ENCODE assay signal across 26 cellular contexts in the genomic region with DNA sequence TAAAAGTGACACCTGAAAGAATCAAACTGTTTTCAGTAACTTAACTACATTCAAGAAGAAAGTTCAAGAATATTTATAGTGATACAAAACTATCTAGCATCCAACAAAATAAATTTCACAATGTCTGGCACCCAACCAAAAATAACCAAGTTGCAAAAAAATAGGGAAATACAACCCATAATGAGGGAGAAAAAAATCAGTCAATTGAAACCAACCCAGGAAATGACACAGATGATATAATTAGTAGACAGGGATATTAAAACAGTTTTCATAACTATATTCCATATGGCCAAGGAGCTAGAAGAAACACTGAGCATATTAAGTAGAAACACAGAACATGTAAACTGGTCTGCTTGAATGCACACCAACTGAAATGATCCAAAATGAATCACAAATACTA.
DNase-seq lines count a peak whose midpoint lies in the region; ATAC-seq and TF ChIP-seq lines count a peak whose summit lies in the region.
"Had no signal": no experiment of that assay in that cellular context is flagged by ENCODE, and none has a peak within 500 bp of the region (broad histone marks: within the 10 kb centered on the region; RNA-seq: fewer than 3 reads in every experiment).

No MANE protein-coding gene starts in this region.

- peaks cover 11% of the 10 kb centered on the region for H3K9me3 Mint-ChIP-seq in activated T-cell treated with anti-CD3 and anti-CD28 coated beads, Interleukin-2, amount 50 U/mL, for 24 hours

- H3K36me3 ChIP-seq in HEK293 (ENCODE audit: control insufficient read depth in 2 of 2, insufficient read depth in 1 of 2, low read length in 2 of 2) = peaks cover 3% of the 10 kb centered on the region in 2 experiments; a peak in 2 of 3 replicates
- H3K36me3 ChIP-seq: HAP-1 had no signal

- POLR2A ChIA-PET in HEK293 (lab: Yijun Ruan, JAX) (no interaction called here), RWPE1 (lab: Yijun Ruan, JAX; ENCODE audit: low non-redundant PET) (no interaction called here)

- no peak overlapping the region for H3K27ac ChIP-seq in HEK293 (ENCODE audit: extremely low read depth, low read depth, low read length)
- H3K27ac ChIP-seq in RWPE1 = no peak overlapping the region
- H3K27ac ChIP-seq: stomach, VCaP had no signal

- peaks cover 48% of the 10 kb centered on the region for H3K36me3 Mint-ChIP-seq in activated T-cell treated with anti-CD3 and anti-CD28 coated beads, Interleukin-2, amount 50 U/mL, for 24 hours (ENCODE audit: low read depth)

- TF ChIP-seq CTCF in HEK293 (tag by site-specific recombination; IDR thresholded peaks at IDR 0.05) = no peak
- TF ChIP-seq CTCF in epithelial cell of esophagus (IDR thresholded peaks at IDR 0.05; ENCODE audit: insufficient read depth, low read depth, low read length, missing control alignments) = no peak
- TF ChIP-seq CTCF in RWPE1 (conservative IDR thresholded peaks at IDR 0.05; ENCODE audit: low read depth) = no peak

- DNase-seq in NCI-H446 treated with DMSO at 0.1 percent for 48 hours (lab: John Stamatoyannopoulos, UW) (peak; percentile 65), epithelial cell of esophagus (ENCODE audit: low read depth) (peak; percentile 14), lung microvascular endothelial cell (ENCODE audit: low read depth in 2 of 2) (peak; percentile 29 to 42), RWPE1 (ENCODE audit: low spot score) (no peak)
- no peak for DNase-seq in activated T-cell treated with anti-CD3 and anti-CD28 coated beads, Interleukin-2, amount 50 U/mL, for 24 hours
- DNase-seq: activated CD4-positive, alpha-beta T cell treated with anti-CD3 and anti-CD28 coated beads, Interleukin-2, amount 10 ng/mL, durations not matched to agents 7 days and 5 days; activated CD8-positive, alpha-beta memory T cell treated with anti-CD3 and anti-CD28 coated beads, Interleukin-2, amount 50 U/mL, for 4 hours; activated naive CD8-positive, alpha-beta T cell treated with anti-CD3 and anti-CD28 coated beads for 36 hours; CD4-positive, CD25-positive, alpha-beta regulatory T cell; cerebellar nuclear complex; effector CD4-positive, alpha-beta T cell; EL; kidney; NCI-H146; NCI-H748 treated with DMSO at 0.1 percent for 48 hours; RPMI8226; stimulated activated CD8-positive, alpha-beta memory T cell treated with anti-CD3 and anti-CD28 coated beads, Interleukin-4, amount 100 ng/mL, for 48 hours; stomach; trophoblast cell had no signal

- H3K27ac Mint-ChIP-seq in activated T-cell treated with anti-CD3 and anti-CD28 coated beads, Interleukin-2, amount 50 U/mL, for 24 hours = no peak overlapping the region
- H3K27ac Mint-ChIP-seq: activated CD4-positive, alpha-beta T cell treated with anti-CD3 and anti-CD28 coated beads, Interleukin-2, amount 10 ng/mL, durations not matched to agents 7 days and 5 days; activated naive CD8-positive, alpha-beta T cell treated with anti-CD3 and anti-CD28 coated beads for 36 hours; CD4-positive, CD25-positive, alpha-beta regulatory T cell; IgD-negative memory B cell; T-helper 2 cell treated with Interferon-gamma antibody and Interleukin-4, amounts not matched to agents 5 μg/mL and 100 μg/mL, for 36 hours had no signal

- CTCF ChIA-PET in HEK293 (lab: Yijun Ruan, JAX) = interaction anchor here (0.7 to 1.0 kb wide), 2 partner anchors 11 to 685 kb away, joined by 3 read pairs; no protein-coding TSS in a partner anchor
- CTCF ChIA-PET in RWPE1 (lab: Yijun Ruan, JAX) = no interaction called here

- H3K4me1 ChIP-seq in HEK293 (ENCODE audit: control insufficient read depth, insufficient read depth, low read length) = no peaks in the 10 kb centered on the region
- H3K4me1 ChIP-seq: HAP-1, stomach had no signal

- no peaks in the 10 kb centered on the region for H3K27me3 Mint-ChIP-seq in activated T-cell treated with anti-CD3 and anti-CD28 coated beads, Interleukin-2, amount 50 U/mL, for 24 hours
- H3K27me3 Mint-ChIP-seq: activated CD4-positive, alpha-beta T cell treated with anti-CD3 and anti-CD28 coated beads, Interleukin-2, amount 10 ng/mL, durations not matched to agents 7 days and 5 days; activated naive CD8-positive, alpha-beta T cell treated with anti-CD3 and anti-CD28 coated beads for 36 hours; CD4-positive, CD25-positive, alpha-beta regulatory T cell; IgD-negative memory B cell; progenitor cell of endocrine pancreas had no signal

- H3K9me3 ChIP-seq in HEK293 (ENCODE audit: control insufficient read depth, insufficient read depth, low read depth, low read length) = no peaks in the 10 kb centered on the region; the same call in 1 of the 2 replicates
- H3K9me3 ChIP-seq: HAP-1 had no signal

- no peak overlapping the region for H3K4me3 ChIP-seq in HEK293 (ENCODE audit: low read depth, low read length)
- no peak overlapping the region for H3K4me3 ChIP-seq in epithelial cell of esophagus (ENCODE audit: low read length)
- H3K4me3 ChIP-seq: HAP-1, stomach had no signal

- ATAC-seq in GM18861 (IDR thresholded peaks at IDR 0.05; ENCODE audit: unreplicated experiment) = no peak

- peaks cover 2% of the 10 kb centered on the region for H3K4me1 Mint-ChIP-seq in activated T-cell treated with anti-CD3 and anti-CD28 coated beads, Interleukin-2, amount 50 U/mL, for 24 hours (ENCODE audit: low read depth)
- H3K4me1 Mint-ChIP-seq: activated CD4-positive, alpha-beta T cell treated with anti-CD3 and anti-CD28 coated beads, Interleukin-2, amount 10 ng/mL, durations not matched to agents 7 days and 5 days; IgD-negative memory B cell had no signal

- H3K4me3 Mint-ChIP-seq in activated T-cell treated with anti-CD3 and anti-CD28 coated beads, Interleukin-2, amount 50 U/mL, for 24 hours = no peak overlapping the region
- H3K4me3 Mint-ChIP-seq: activated CD4-positive, alpha-beta T cell treated with anti-CD3 and anti-CD28 coated beads, Interleukin-2, amount 10 ng/mL, durations not matched to agents 7 days and 5 days; activated naive CD8-positive, alpha-beta T cell treated with anti-CD3 and anti-CD28 coated beads for 36 hours; CD4-positive, CD25-positive, alpha-beta regulatory T cell; IgD-negative memory B cell; T-helper 2 cell treated with Interferon-gamma antibody and Interleukin-4, amounts not matched to agents 5 μg/mL and 100 μg/mL, for 36 hours had no signal

TF ChIP-seq in HEK293, 187 proteins besides CTCF, POLR2A, EP300 and RAD21:
- TF ChIP-seq ZNF366 (tag by site-specific recombination; conservative IDR thresholded peaks at IDR 0.05) (no peak), ZNF670 (tag by site-specific recombination; IDR thresholded peaks at IDR 0.05; ENCODE audit: low read depth) (no peak), OVOL3 (tag by site-specific recombination; IDR thresholded peaks at IDR 0.05) (no peak), ZNF239 (tag by site-specific recombination; IDR thresholded peaks at IDR 0.05) (no peak), ZNF843 (tag by site-specific recombination; IDR thresholded peaks at IDR 0.05) (no peak), ZFP3 (tag by site-specific recombination; IDR thresholded peaks at IDR 0.05; ENCODE audit: low read depth) (no peak)
- TF ChIP-seq, protein P1, sequence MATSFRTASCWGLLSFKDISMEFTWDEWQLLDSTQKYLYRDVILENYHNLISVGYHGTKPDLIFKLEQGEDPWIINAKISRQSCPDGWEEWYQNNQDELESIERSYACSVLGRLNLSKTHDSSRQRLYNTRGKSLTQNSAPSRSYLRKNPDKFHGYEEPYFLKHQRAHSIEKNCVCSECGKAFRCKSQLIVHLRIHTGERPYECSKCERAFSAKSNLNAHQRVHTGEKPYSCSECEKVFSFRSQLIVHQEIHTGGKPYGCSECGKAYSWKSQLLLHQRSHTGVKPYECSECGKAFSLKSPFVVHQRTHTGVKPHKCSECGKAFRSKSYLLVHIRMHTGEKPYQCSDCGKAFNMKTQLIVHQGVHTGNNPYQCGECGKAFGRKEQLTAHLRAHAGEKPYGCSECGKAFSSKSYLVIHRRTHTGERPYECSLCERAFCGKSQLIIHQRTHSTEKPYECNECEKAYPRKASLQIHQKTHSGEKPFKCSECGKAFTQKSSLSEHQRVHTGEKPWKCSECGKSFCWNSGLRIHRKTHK (tag by site-specific recombination; IDR thresholded peaks at IDR 0.05) = peak; percentile 94
- TF ChIP-seq, protein P2, sequence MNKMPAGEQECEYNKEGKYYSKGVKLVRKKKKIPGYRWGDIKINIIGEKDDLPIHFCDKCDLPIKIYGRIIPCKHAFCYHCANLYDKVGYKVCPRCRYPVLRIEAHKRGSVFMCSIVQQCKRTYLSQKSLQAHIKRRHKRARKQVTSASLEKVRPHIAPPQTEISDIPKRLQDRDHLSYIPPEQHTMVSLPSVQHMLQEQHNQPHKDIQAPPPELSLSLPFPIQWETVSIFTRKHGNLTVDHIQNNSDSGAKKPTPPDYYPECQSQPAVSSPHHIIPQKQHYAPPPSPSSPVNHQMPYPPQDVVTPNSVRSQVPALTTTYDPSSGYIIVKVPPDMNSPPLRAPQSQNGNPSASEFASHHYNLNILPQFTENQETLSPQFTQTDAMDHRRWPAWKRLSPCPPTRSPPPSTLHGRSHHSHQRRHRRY (tag by site-specific recombination; IDR thresholded peaks at IDR 0.05) = no peak
- TF ChIP-seq, protein P3, sequence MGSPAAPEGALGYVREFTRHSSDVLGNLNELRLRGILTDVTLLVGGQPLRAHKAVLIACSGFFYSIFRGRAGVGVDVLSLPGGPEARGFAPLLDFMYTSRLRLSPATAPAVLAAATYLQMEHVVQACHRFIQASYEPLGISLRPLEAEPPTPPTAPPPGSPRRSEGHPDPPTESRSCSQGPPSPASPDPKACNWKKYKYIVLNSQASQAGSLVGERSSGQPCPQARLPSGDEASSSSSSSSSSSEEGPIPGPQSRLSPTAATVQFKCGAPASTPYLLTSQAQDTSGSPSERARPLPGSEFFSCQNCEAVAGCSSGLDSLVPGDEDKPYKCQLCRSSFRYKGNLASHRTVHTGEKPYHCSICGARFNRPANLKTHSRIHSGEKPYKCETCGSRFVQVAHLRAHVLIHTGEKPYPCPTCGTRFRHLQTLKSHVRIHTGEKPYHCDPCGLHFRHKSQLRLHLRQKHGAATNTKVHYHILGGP (tag by site-specific recombination; IDR thresholded peaks at IDR 0.05) = no peak
TF ChIP-seq in HEK293: peak in this region for 1.

Comparison
In these comparisons a context has a peak if more than half of its experiments do, and no peak if none do; other contexts are left out.
1. DNase-seq: peak in NCI-H446 treated with DMSO at 0.1 percent for 48 hours (single experiment), epithelial cell of esophagus (single experiment) and lung microvascular endothelial cell (2 of 2); none in activated T-cell treated with anti-CD3 and anti-CD28 coated beads, Interleukin-2, amount 50 U/mL, for 24 hours (single experiment) and RWPE1 (single experiment).